8 cellular contexts compared by ENCODE assay signal in the genomic region with DNA sequence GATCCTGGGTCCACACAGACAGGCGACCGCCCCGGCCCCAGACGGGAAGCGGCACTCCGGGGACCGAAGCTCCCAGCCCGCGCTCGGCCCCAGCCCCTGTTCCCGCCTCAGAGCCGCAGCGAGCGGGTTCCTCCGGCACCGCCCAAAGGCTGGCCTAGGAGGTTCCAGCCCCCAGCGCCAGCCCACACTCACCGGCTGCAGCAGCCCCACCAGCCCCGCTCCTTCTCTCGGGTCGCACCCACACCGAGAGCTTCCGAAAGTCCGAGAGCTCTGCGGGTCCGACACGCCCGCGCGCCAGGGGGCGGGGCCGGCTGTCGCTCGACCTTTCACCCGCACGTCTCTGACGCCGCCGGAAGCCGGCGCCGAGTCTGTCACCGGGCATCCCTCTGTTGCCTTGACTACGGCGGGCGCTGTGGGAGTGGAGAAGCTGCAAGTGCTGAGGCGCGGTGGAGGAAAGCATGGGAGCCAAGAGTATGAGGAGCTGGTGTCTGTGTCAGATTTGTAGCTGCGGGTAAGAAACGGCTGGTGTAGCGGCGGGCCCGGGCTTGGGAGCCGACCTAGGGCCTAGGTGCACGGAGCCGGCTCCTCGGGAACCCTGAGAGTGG. TPM values are rescaled to one million over a fixed set of nuclear protein-coding genes. Genes with fewer than 3 reads are reported as not detected.
DNase-seq lines count a peak whose midpoint lies in the region; ATAC-seq and TF ChIP-seq lines count a peak whose summit lies in the region.

TSS of gene EFL1 (minus strand) at position 313 of the 605 bp plus-strand sequence. CDS start 956 bp downstream, outside the sequence.
TSS of gene SAXO2 (plus strand) at position 397 of the 605 bp plus-strand sequence. CDS start at position 459, 62 bp downstream.

- no peaks in the 10 kb centered on the region for H3K9me3 Mint-ChIP-seq in activated T-helper 2 cell treated with anti-CD3 and anti-CD28 coated beads, Interferon-gamma antibody, Interleukin-2, Interleukin-4, amounts not matched to agents 10 μg/mL and 5 μg/mL and 100 μg/mL, durations not matched to agents 14 hours and 24 hours and 36 hours
- H3K9me3 Mint-ChIP-seq in natural killer cell treated with Interleukin-12 subunit alpha and Interleukin-12 subunit beta and Interleukin-15 and Interleukin-18, amount 100 ng/mL, for 72 hours, result no peaks in the 10 kb centered on the region

- peak within 1 kb of the TSS; percentile 96 for H3K4me3 ChIP-seq in DOHH2 (ENCODE audit: low read length)
- peak within 1 kb of the TSS; percentile 88 for H3K4me3 ChIP-seq in fibroblast of pulmonary artery (replicated peaks; ENCODE audit: low read depth, low read length)

- peak within 1 kb of the TSS; percentile 92 for H3K27ac Mint-ChIP-seq in activated T-helper 2 cell treated with anti-CD3 and anti-CD28 coated beads, Interferon-gamma antibody, Interleukin-2, Interleukin-4, amounts not matched to agents 10 μg/mL and 5 μg/mL and 100 μg/mL, durations not matched to agents 14 hours and 24 hours and 36 hours
- H3K27ac Mint-ChIP-seq in natural killer cell treated with Interleukin-12 subunit alpha and Interleukin-12 subunit beta and Interleukin-15 and Interleukin-18, amount 100 ng/mL, for 72 hours, result peak within 1 kb of the TSS; percentile 62 to 80

- intact Hi-C loops in activated T-helper 2 cell treated with anti-CD3 and anti-CD28 coated beads, Interferon-gamma antibody, Interleukin-2, Interleukin-4, amounts not matched to agents 10 μg/mL and 5 μg/mL and 100 μg/mL, durations not matched to agents 14 hours and 24 hours and 36 hours (cut with micrococcal nuclease), result no loop called here

- peaks cover 3% of the 10 kb centered on the region; the same call in 1 of the 2 replicates for H4K20me1 ChIP-seq in DOHH2 (ENCODE audit: control insufficient read depth, insufficient read depth, low read depth, low read length)

- no peaks in the 10 kb centered on the region for H3F3A ChIP-seq in DOHH2 (ENCODE audit: control insufficient read depth, insufficient read depth)

- H3K4me3 Mint-ChIP-seq in activated T-helper 2 cell treated with anti-CD3 and anti-CD28 coated beads, Interferon-gamma antibody, Interleukin-2, Interleukin-4, amounts not matched to agents 10 μg/mL and 5 μg/mL and 100 μg/mL, durations not matched to agents 14 hours and 24 hours and 36 hours (ENCODE audit: low read depth), result peak within 1 kb of the TSS; percentile 93
- peak within 1 kb of the TSS; percentile 86 for H3K4me3 Mint-ChIP-seq in natural killer cell treated with Interleukin-12 subunit alpha and Interleukin-12 subunit beta and Interleukin-15 and Interleukin-18, amount 100 ng/mL, for 72 hours

- peaks cover 24% of the 10 kb centered on the region for H3K36me3 Mint-ChIP-seq in activated T-helper 2 cell treated with anti-CD3 and anti-CD28 coated beads, Interferon-gamma antibody, Interleukin-2, Interleukin-4, amounts not matched to agents 10 μg/mL and 5 μg/mL and 100 μg/mL, durations not matched to agents 14 hours and 24 hours and 36 hours (ENCODE audit: low read depth)
- H3K36me3 Mint-ChIP-seq in natural killer cell treated with Interleukin-12 subunit alpha and Interleukin-12 subunit beta and Interleukin-15 and Interleukin-18, amount 100 ng/mL, for 72 hours, result peaks cover 7% of the 10 kb centered on the region

- H3K27me3 Mint-ChIP-seq in activated T-helper 2 cell treated with anti-CD3 and anti-CD28 coated beads, Interferon-gamma antibody, Interleukin-2, Interleukin-4, amounts not matched to agents 10 μg/mL and 5 μg/mL and 100 μg/mL, durations not matched to agents 14 hours and 24 hours and 36 hours (ENCODE audit: low read depth), result no peaks in the 10 kb centered on the region
- H3K27me3 Mint-ChIP-seq in natural killer cell treated with Interleukin-12 subunit alpha and Interleukin-12 subunit beta and Interleukin-15 and Interleukin-18, amount 100 ng/mL, for 72 hours, result no peaks in the 10 kb centered on the region

- peak within 1 kb of the TSS; percentile 80 for H3K4me2 ChIP-seq in DOHH2 (ENCODE audit: low read length)

- no peaks in the 10 kb centered on the region for H3K9me2 ChIP-seq in DOHH2 (replicated peaks; ENCODE audit: control insufficient read depth, low read length)

- H3K9me3 ChIP-seq in DOHH2 (ENCODE audit: control insufficient read depth, insufficient read depth, low read length) (no peaks in the 10 kb centered on the region), KOPT-K1 (ENCODE audit: insufficient read depth, low read length, poor library complexity, severe bottlenecking) (no peaks in the 10 kb centered on the region)

- peaks cover 36% of the 10 kb centered on the region for H3K36me3 ChIP-seq in DOHH2 (ENCODE audit: control insufficient read depth, low read length)
- H3K36me3 ChIP-seq in KOPT-K1 (ENCODE audit: insufficient read depth, low read length), result peaks cover 34% of the 10 kb centered on the region

- H3K27ac ChIP-seq in DOHH2 (ENCODE audit: low read depth, low read length), result peak within 1 kb of the TSS; percentile 60
- H3K27ac ChIP-seq in KOPT-K1 (ENCODE audit: low read depth, low read length, poor library complexity, severe bottlenecking), result peak within 1 kb of the TSS; percentile 60

- DNase-seq in RPMI7951 (ENCODE audit: low read depth) (peak; percentile 90), fibroblast of pulmonary artery (ENCODE audit: low read depth) (peak; percentile 86)
- peak; percentile 91 for DNase-seq in activated T-helper 2 cell treated with anti-CD3 and anti-CD28 coated beads, Interferon-gamma antibody, Interleukin-2, Interleukin-4, amounts not matched to agents 10 μg/mL and 5 μg/mL and 100 μg/mL, durations not matched to agents 14 hours and 24 hours and 36 hours (ENCODE audit: low spot score)
- peak; percentile 95 for DNase-seq in natural killer cell treated with Interleukin-12 subunit alpha and Interleukin-12 subunit beta and Interleukin-15 and Interleukin-18, amount 100 ng/mL, for 72 hours (ENCODE audit: low spot score)
- peak; percentile 96 for DNase-seq in stimulated activated naive CD8-positive, alpha-beta T cell treated with anti-CD3 and anti-CD28 coated beads, Interleukin-15, Interleukin-2, amounts not matched to agents 100 U/mL and 50 U/mL, for 24 hours

- peaks cover 21% of the 10 kb centered on the region for H3K4me1 Mint-ChIP-seq in activated T-helper 2 cell treated with anti-CD3 and anti-CD28 coated beads, Interferon-gamma antibody, Interleukin-2, Interleukin-4, amounts not matched to agents 10 μg/mL and 5 μg/mL and 100 μg/mL, durations not matched to agents 14 hours and 24 hours and 36 hours (ENCODE audit: low read depth)
- peaks cover 15 to 26% of the 10 kb centered on the region in 2 donors for H3K4me1 Mint-ChIP-seq in natural killer cell treated with Interleukin-12 subunit alpha and Interleukin-12 subunit beta and Interleukin-15 and Interleukin-18, amount 100 ng/mL, for 72 hours (ENCODE audit: low read depth in 2 of 2)

- TF ChIP-seq CTCF in DOHH2 (IDR thresholded peaks at IDR 0.05; ENCODE audit: low read depth, low read length, poor library complexity, severe bottlenecking) (no peak), fibroblast of pulmonary artery (IDR thresholded peaks at IDR 0.05; ENCODE audit: low read length, missing control alignments) (no peak)

- ATAC-seq in GM21825 (IDR thresholded peaks at IDR 0.05; ENCODE audit: unreplicated experiment), result peak; percentile 96
- ATAC-seq in natural killer cell treated with Interleukin-12 subunit alpha and Interleukin-12 subunit beta and Interleukin-15 and Interleukin-18, amount 100 ng/mL, for 72 hours, result peak; percentile 98 to 99
- ATAC-seq in stimulated activated naive CD8-positive, alpha-beta T cell treated with anti-CD3 and anti-CD28 coated beads, Interleukin-15, Interleukin-2, amounts not matched to agents 100 U/mL and 50 U/mL, for 24 hours, result peak; percentile 97

- H3K4me1 ChIP-seq in DOHH2 (ENCODE audit: control insufficient read depth, low read length), result peaks cover 34% of the 10 kb centered on the region

- H3K27me3 ChIP-seq in DOHH2 (ENCODE audit: control insufficient read depth, low read length), result no peaks in the 10 kb centered on the region

- peaks cover 34% of the 10 kb centered on the region for H3K79me2 ChIP-seq in DOHH2 (ENCODE audit: control insufficient read depth, low read length)

RNA-seq across cellular contexts. Expression of gene EFL1, which starts in this region (rescaled TPM):
- total RNA-seq in RPMI7951 (2014; rRNA removed; shearing (Covaris generic)), result 27.2 and 34.4 TPM in 2 replicates
- total RNA-seq in activated T-helper 2 cell treated with anti-CD3 and anti-CD28 coated beads, Interferon-gamma antibody, Interleukin-2, Interleukin-4, amounts not matched to agents 10 μg/mL and 5 μg/mL and 100 μg/mL, durations not matched to agents 14 hours and 24 hours and 36 hours, result 23.3 and 26.6 TPM in 2 replicates
- 10 to 100 TPM; 23.4 to 35.6 TPM for total RNA-seq in natural killer cell treated with Interleukin-12 subunit alpha and Interleukin-12 subunit beta and Interleukin-15 and Interleukin-18, amount 100 ng/mL, for 72 hours

RNA-seq across cellular contexts. Expression of gene SAXO2, which starts in this region (rescaled TPM):
- total RNA-seq in RPMI7951 (2014; rRNA removed; shearing (Covaris generic)), result under 0.01 TPM in 1 of 2 replicates, not detected in the other
- total RNA-seq in activated T-helper 2 cell treated with anti-CD3 and anti-CD28 coated beads, Interferon-gamma antibody, Interleukin-2, Interleukin-4, amounts not matched to agents 10 μg/mL and 5 μg/mL and 100 μg/mL, durations not matched to agents 14 hours and 24 hours and 36 hours, result 0.51 TPM in 1 of 2 replicates, not detected in the other
- total RNA-seq in natural killer cell treated with Interleukin-12 subunit alpha and Interleukin-12 subunit beta and Interleukin-15 and Interleukin-18, amount 100 ng/mL, for 72 hours, result 1 to 10 TPM in 1 of 2 donors, under 1 TPM in 1; 0.59 to 1.3 TPM

Comparison
In these comparisons a context has a peak if more than half of its experiments do, and no peak if none do; other contexts are left out.
1. Peak in every context shown above with its lines: DNase-seq, ATAC-seq, H3K4me3 ChIP-seq and H3K27ac ChIP-seq.